15 cellular contexts compared by ENCODE assay signal in genomic region chr3:159798951-159799350, GRCh38. TPM values are rescaled to one million over a fixed set of nuclear protein-coding genes. Genes with fewer than 3 reads are reported as not detected.
DNase-seq lines count a peak whose midpoint lies in the region; ATAC-seq lines count a peak whose summit lies in the region.
"Had no signal": no experiment of that assay in that cellular context is flagged by ENCODE, and none has a peak within 500 bp of the region (broad histone marks: within the 10 kb centered on the region; RNA-seq: fewer than 3 reads in every experiment).

No MANE protein-coding gene starts in this region.

- peaks cover 0 to 52% (median 45%) of the 10 kb centered on the region in 5 donors for H3K4me1 ChIP-seq in subcutaneous abdominal adipose tissue (ENCODE audit: control insufficient read depth in 5 of 5, insufficient read depth in 5 of 5, low read length in 5 of 5)

- no peak for ATAC-seq in esophagus mucosa
- ATAC-seq: naive thymus-derived CD8-positive, alpha-beta T cell had no signal

- peak overlapping the region in 3 of 5 donors; percentile 13 to 54 (median 17) for H3K9ac ChIP-seq in subcutaneous abdominal adipose tissue (ENCODE audit: low read length in 5 of 5)

- H3K27me3 ChIP-seq in subcutaneous abdominal adipose tissue (ENCODE audit: control insufficient read depth in 5 of 5, insufficient read depth in 4 of 5, low read length in 5 of 5): no peaks in the 10 kb centered on the region

- peak overlapping the region; percentile 89 for H3K27ac ChIP-seq in subcutaneous abdominal adipose tissue (ENCODE audit: low read depth, low read length)

- DNase-seq in GM04503 (ENCODE audit: low read depth): peak; percentile 51
- DNase-seq in astrocyte of the hippocampus (ENCODE audit: low read depth, low spot score): peak; percentile 92
- DNase-seq in islet precursor cell: peak; percentile 90
- no peak for DNase-seq in activated gamma-delta T cell treated with Interleukin-2 at 50 U/mL for 16 hours
- DNase-seq in RPMI8226: no peak
- no peak for DNase-seq in NCI-H1105 treated with DMSO at 0.1 percent for 48 hours (lab: John Stamatoyannopoulos, UW)
- DNase-seq: central memory CD4-positive, alpha-beta T cell; head of caudate nucleus; Kasumi-1; naive thymus-derived CD8-positive, alpha-beta T cell; NCI-H510A treated with DMSO at 0.1 percent for 48 hours; stimulated activated CD4-positive, alpha-beta T cell treated with anti-CD3 and anti-CD28 coated beads, Interleukin-2, amount 100 ng/mL, for 24 hours; T-helper 1 cell had no signal

- H3K36me3 ChIP-seq in subcutaneous abdominal adipose tissue (ENCODE audit: control insufficient read depth in 5 of 5, insufficient read depth in 5 of 5, low read length in 5 of 5): no peaks in the 10 kb centered on the region

- H3K4me3 ChIP-seq in subcutaneous abdominal adipose tissue (ENCODE audit: low read depth in 1 of 5, low read length in 5 of 5): no peak overlapping the region

- no peaks in the 10 kb centered on the region for H3K9me3 ChIP-seq in subcutaneous abdominal adipose tissue (ENCODE audit: control insufficient read depth in 5 of 5, low read length in 5 of 5)

RNA-seq across cellular contexts. Expression of gene SCHIP1, which starts 40.7 kb away (rescaled TPM):
- total RNA-seq in esophagus mucosa: 1.00 TPM
- total RNA-seq: naive thymus-derived CD8-positive, alpha-beta T cell had no signal

Comparison
In these comparisons a context has a peak if more than half of its experiments do, and no peak if none do; other contexts are left out.
1. DNase-seq: peak in GM04503 (single experiment), astrocyte of the hippocampus (single experiment) and islet precursor cell (single experiment); none in activated gamma-delta T cell treated with Interleukin-2 at 50 U/mL for 16 hours (single experiment), RPMI8226 (single experiment) and NCI-H1105 treated with DMSO at 0.1 percent for 48 hours (single experiment).